Comparison of ENCODE assay signal across 24 cellular contexts in genomic region chr13:38321654-38322053, GRCh38.
"Had no signal": no experiment of that assay in that cellular context is flagged by ENCODE, and none has a peak within 500 bp of the region (broad histone marks: within the 10 kb centered on the region; RNA-seq: fewer than 3 reads in every experiment).

No MANE protein-coding gene starts in this region.

- H3K36me3 ChIP-seq: esophagus squamous epithelium, prostate gland, right atrium auricular region, sigmoid colon, stomach, thyroid gland had no signal

- H3K9me3 ChIP-seq: esophagus squamous epithelium, mucosa of descending colon, prostate gland, sigmoid colon, thyroid gland had no signal

- DNase-seq: cortex of kidney; effector memory CD8-positive, alpha-beta T cell; erythroblast; esophagus squamous epithelium; hypothalamus; immature natural killer cell; kidney; mesenchymal stem cell; mucosa of descending colon; naive B cell; sigmoid colon; stimulated activated CD4-positive, alpha-beta T cell treated with anti-CD3 and anti-CD28 coated beads, Interleukin-2, amount 100 ng/mL, for 24 hours; stimulated activated CD4-positive, alpha-beta T cell treated with anti-CD3 and anti-CD28 coated beads, Interleukin-4, amount 100 ng/mL, for 24 hours; stimulated activated naive CD4-positive, alpha-beta T cell treated with Interleukin-2 at 50 U/mL for 16 hours; stomach; thyroid gland had no signal

- H3K27me3 ChIP-seq: esophagus squamous epithelium, right atrium auricular region, sigmoid colon, stomach, thyroid gland had no signal

- ATAC-seq: effector memory CD8-positive, alpha-beta T cell; left lobe of liver; mucosa of descending colon; natural killer cell treated with Interleukin-12 subunit alpha and Interleukin-12 subunit beta and Interleukin-15 and Interleukin-18, amount 100 ng/mL, for 72 hours; stimulated activated effector memory CD8-positive, alpha-beta T cell treated with anti-CD3 and anti-CD28 coated beads, Interleukin-12 subunit alpha, Interleukin-12 subunit beta, amount 100 ng/mL, for 72 hours had no signal

- FAIRE-seq: endometrium, frontal cortex, urothelium cell line had no signal

- H3K4me3 ChIP-seq: esophagus squamous epithelium, mucosa of descending colon, prostate gland, right atrium auricular region, sigmoid colon, stomach, thyroid gland had no signal

- H3K4me1 ChIP-seq: esophagus squamous epithelium, prostate gland, right atrium auricular region, sigmoid colon, stomach, thyroid gland had no signal

- H3K27ac ChIP-seq: esophagus squamous epithelium, prostate gland, right atrium auricular region, sigmoid colon, stomach, thyroid gland had no signal
